1 cellular context compared by ENCODE assay signal in the genomic region with DNA sequence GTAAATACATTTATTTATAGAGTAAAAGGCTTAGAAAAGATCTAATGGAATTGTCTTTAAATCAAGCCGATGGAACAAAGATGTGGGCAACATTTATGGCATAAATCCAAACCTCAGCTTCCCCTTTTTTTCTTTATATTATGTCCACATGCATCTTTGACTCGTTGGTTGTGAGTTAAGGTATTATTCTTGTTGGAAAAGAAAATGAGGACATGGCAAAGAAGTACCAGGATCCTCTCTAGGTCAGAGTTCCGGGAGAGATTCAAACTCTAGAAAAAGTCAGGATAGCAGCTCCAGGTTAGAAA.
TF ChIP-seq lines count a peak whose summit lies in the region.

No MANE protein-coding gene starts in this region.

TF ChIP-seq in GM12878, 131 proteins besides CTCF, POLR2A, EP300 and RAD21:
- TF ChIP-seq, protein P1, sequence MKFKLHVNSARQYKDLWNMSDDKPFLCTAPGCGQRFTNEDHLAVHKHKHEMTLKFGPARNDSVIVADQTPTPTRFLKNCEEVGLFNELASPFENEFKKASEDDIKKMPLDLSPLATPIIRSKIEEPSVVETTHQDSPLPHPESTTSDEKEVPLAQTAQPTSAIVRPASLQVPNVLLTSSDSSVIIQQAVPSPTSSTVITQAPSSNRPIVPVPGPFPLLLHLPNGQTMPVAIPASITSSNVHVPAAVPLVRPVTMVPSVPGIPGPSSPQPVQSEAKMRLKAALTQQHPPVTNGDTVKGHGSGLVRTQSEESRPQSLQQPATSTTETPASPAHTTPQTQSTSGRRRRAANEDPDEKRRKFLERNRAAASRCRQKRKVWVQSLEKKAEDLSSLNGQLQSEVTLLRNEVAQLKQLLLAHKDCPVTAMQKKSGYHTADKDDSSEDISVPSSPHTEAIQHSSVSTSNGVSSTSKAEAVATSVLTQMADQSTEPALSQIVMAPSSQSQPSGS (IDR thresholded peaks at IDR 0.05; ENCODE audit: low read length), result no peak
- TF ChIP-seq CHD1 (IDR thresholded peaks at IDR 0.05; ENCODE audit: low read depth, low read length) (no peak), HDAC6 (IDR thresholded peaks at IDR 0.05; ENCODE audit: unreplicated experiment) (no peak), YBX1 (IDR thresholded peaks at IDR 0.05) (no peak), IKZF1 (conservative IDR thresholded peaks at IDR 0.05) (no peak), HDGF (IDR thresholded peaks at IDR 0.05) (no peak), CHD4 (IDR thresholded peaks at IDR 0.05) (no peak), KAT2A (conservative IDR thresholded peaks at IDR 0.05; ENCODE audit: control insufficient read depth, low read depth, low read length) (no peak)
- TF ChIP-seq, protein P2, sequence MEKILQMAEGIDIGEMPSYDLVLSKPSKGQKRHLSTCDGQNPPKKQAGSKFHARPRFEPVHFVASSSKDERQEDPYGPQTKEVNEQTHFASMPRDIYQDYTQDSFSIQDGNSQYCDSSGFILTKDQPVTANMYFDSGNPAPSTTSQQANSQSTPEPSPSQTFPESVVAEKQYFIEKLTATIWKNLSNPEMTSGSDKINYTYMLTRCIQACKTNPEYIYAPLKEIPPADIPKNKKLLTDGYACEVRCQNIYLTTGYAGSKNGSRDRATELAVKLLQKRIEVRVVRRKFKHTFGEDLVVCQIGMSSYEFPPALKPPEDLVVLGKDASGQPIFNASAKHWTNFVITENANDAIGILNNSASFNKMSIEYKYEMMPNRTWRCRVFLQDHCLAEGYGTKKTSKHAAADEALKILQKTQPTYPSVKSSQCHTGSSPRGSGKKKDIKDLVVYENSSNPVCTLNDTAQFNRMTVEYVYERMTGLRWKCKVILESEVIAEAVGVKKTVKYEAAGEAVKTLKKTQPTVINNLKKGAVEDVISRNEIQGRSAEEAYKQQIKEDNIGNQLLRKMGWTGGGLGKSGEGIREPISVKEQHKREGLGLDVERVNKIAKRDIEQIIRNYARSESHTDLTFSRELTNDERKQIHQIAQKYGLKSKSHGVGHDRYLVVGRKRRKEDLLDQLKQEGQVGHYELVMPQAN (conservative IDR thresholded peaks at IDR 0.05), result no peak
- TF ChIP-seq, protein P3, sequence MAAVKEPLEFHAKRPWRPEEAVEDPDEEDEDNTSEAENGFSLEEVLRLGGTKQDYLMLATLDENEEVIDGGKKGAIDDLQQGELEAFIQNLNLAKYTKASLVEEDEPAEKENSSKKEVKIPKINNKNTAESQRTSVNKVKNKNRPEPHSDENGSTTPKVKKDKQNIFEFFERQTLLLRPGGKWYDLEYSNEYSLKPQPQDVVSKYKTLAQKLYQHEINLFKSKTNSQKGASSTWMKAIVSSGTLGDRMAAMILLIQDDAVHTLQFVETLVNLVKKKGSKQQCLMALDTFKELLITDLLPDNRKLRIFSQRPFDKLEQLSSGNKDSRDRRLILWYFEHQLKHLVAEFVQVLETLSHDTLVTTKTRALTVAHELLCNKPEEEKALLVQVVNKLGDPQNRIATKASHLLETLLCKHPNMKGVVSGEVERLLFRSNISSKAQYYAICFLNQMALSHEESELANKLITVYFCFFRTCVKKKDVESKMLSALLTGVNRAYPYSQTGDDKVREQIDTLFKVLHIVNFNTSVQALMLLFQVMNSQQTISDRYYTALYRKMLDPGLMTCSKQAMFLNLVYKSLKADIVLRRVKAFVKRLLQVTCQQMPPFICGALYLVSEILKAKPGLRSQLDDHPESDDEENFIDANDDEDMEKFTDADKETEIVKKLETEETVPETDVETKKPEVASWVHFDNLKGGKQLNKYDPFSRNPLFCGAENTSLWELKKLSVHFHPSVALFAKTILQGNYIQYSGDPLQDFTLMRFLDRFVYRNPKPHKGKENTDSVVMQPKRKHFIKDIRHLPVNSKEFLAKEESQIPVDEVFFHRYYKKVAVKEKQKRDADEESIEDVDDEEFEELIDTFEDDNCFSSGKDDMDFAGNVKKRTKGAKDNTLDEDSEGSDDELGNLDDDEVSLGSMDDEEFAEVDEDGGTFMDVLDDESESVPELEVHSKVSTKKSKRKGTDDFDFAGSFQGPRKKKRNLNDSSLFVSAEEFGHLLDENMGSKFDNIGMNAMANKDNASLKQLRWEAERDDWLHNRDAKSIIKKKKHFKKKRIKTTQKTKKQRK (IDR thresholded peaks at IDR 0.05; ENCODE audit: low read depth, low read length), result no peak
- TF ChIP-seq, protein P4, sequence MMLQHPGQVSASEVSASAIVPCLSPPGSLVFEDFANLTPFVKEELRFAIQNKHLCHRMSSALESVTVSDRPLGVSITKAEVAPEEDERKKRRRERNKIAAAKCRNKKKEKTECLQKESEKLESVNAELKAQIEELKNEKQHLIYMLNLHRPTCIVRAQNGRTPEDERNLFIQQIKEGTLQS (IDR thresholded peaks at IDR 0.05; ENCODE audit: borderline replicate concordance, extremely low read depth, low read depth, low read length), result no peak
